In genomic region chr6:147506704-147507114, GRCh38 we compare ENCODE assay signal across 8 cellular contexts. TPM values are rescaled to one million over a fixed set of nuclear protein-coding genes. Genes with fewer than 3 reads are reported as not detected.
DNase-seq lines count a peak whose midpoint lies in the region; ATAC-seq and TF ChIP-seq lines count a peak whose summit lies in the region.

No MANE protein-coding gene starts in this region.

- H3K27me3 ChIP-seq in HL-60 (ENCODE audit: insufficient read depth, poor library complexity, severe bottlenecking) (peaks cover 64% of the 10 kb centered on the region), iPS-20b (ENCODE audit: insufficient read depth, low read length) (peaks cover 100% of the 10 kb centered on the region)

- H3K27ac Mint-ChIP-seq in MCF 10A (ENCODE audit: low read depth, unreplicated experiment), result no peak overlapping the region
- H3K27ac Mint-ChIP-seq in stimulated activated memory B cell treated with anti-CD40 and anti-IgM and Interleukin-4, amounts not matched to agents 10 μg/mL and 1 μg/mL and 100 μg/mL, for 72 hours, result no peak overlapping the region

- no peaks in the 10 kb centered on the region for H3K36me3 Mint-ChIP-seq in MCF 10A (ENCODE audit: insufficient read depth, unreplicated experiment)
- H3K36me3 Mint-ChIP-seq in stimulated activated memory B cell treated with anti-CD40 and anti-IgM and Interleukin-4, amounts not matched to agents 10 μg/mL and 1 μg/mL and 100 μg/mL, for 72 hours, result no peaks in the 10 kb centered on the region

- H3K9me3 Mint-ChIP-seq in MCF 10A (ENCODE audit: unreplicated experiment), result no peaks in the 10 kb centered on the region
- no peaks in the 10 kb centered on the region for H3K9me3 Mint-ChIP-seq in stimulated activated memory B cell treated with anti-CD40 and anti-IgM and Interleukin-4, amounts not matched to agents 10 μg/mL and 1 μg/mL and 100 μg/mL, for 72 hours

- in situ Hi-C loops in ACHN (cut with HindIII; ENCODE audit: low pct_ligation_motif_present, low pct_unique_long_range_greater_than_20kb, low sequenced_read_pairs), result no loop called here

- CTCF ChIA-PET in MCF 10A (lab: Yijun Ruan, JAX), result interaction anchor here (0.6 to 6.6 kb wide), 61 partner anchors 10 to 957 kb away, joined by 3 to 121 read pairs (median 4); no protein-coding TSS in a partner anchor

- no peaks in the 10 kb centered on the region for H3K36me3 ChIP-seq in iPS-20b (ENCODE audit: insufficient read depth, low read depth, low read length)

- H3K4me3 ChIP-seq in HL-60 (replicated peaks; ENCODE audit: insufficient read depth, low read length) (no peak overlapping the region; the same call in 1 of the 2 replicates), iPS-20b (ENCODE audit: low read length) (peak overlapping the region; percentile 74), skin epidermis (peak overlapping the region in 6 of 7 experiments; percentile 41 to 59 (median 52))

- no peaks in the 10 kb centered on the region for H3K27me3 Mint-ChIP-seq in MCF 10A (ENCODE audit: insufficient read depth, unreplicated experiment)
- H3K27me3 Mint-ChIP-seq in stimulated activated memory B cell treated with anti-CD40 and anti-IgM and Interleukin-4, amounts not matched to agents 10 μg/mL and 1 μg/mL and 100 μg/mL, for 72 hours, result peaks cover 76% of the 10 kb centered on the region

- H3K27ac ChIP-seq in HL-60 (replicated peaks), result no peak overlapping the region
- no peak overlapping the region for H3K27ac ChIP-seq in iPS-20b (ENCODE audit: low read length)
- no peak overlapping the region for H3K27ac ChIP-seq in skin epidermis

- H3K9ac ChIP-seq in iPS-20b (ENCODE audit: low read depth, low read length), result no peak overlapping the region

- peaks cover 24% of the 10 kb centered on the region for H3K4me1 Mint-ChIP-seq in MCF 10A (ENCODE audit: insufficient read depth, unreplicated experiment)
- H3K4me1 Mint-ChIP-seq in stimulated activated memory B cell treated with anti-CD40 and anti-IgM and Interleukin-4, amounts not matched to agents 10 μg/mL and 1 μg/mL and 100 μg/mL, for 72 hours, result peaks cover 36% of the 10 kb centered on the region

- intact Hi-C loops in MCF 10A (cut with micrococcal nuclease), result loop anchor here (1.0 to 10.0 kb wide), 7 partner anchors 112 to 745 kb away; no protein-coding TSS in a partner anchor

- H3K4me3 Mint-ChIP-seq in MCF 10A (ENCODE audit: unreplicated experiment), result peak overlapping the region; percentile 86
- no peak overlapping the region for H3K4me3 Mint-ChIP-seq in stimulated activated memory B cell treated with anti-CD40 and anti-IgM and Interleukin-4, amounts not matched to agents 10 μg/mL and 1 μg/mL and 100 μg/mL, for 72 hours

- BruUV-seq in MCF 10A (replicated peaks; lab: Mats Ljungman, UMichigan), result no TSS peak

- H3K9me3 ChIP-seq in iPS-20b (ENCODE audit: insufficient read depth, low read depth, low read length), result no peaks in the 10 kb centered on the region

- POLR2A ChIA-PET in MCF 10A (lab: Yijun Ruan, JAX), result interaction anchor here (0.7 to 2.5 kb wide), 6 partner anchors 464 to 813 kb away, joined by 3 to 6 read pairs (median 3); no protein-coding TSS in a partner anchor

- peak; percentile 43 for ATAC-seq in GM18502 (IDR thresholded peaks at IDR 0.05; ENCODE audit: poor library complexity, unreplicated experiment)
- ATAC-seq in stimulated activated memory B cell treated with anti-CD40 and anti-IgM and Interleukin-4, amounts not matched to agents 10 μg/mL and 1 μg/mL and 100 μg/mL, for 72 hours, result no peak

- TF ChIP-seq CTCF in HL-60 (IDR thresholded peaks at IDR 0.05; ENCODE audit: insufficient read depth, low read length) (peak; percentile 47), MCF 10A (IDR thresholded peaks at IDR 0.05; ENCODE audit: unreplicated experiment) (peak; percentile 95)

- H3K4me1 ChIP-seq in iPS-20b (ENCODE audit: insufficient read depth, low read length), result peaks cover 8% of the 10 kb centered on the region; the same call in 1 of the 2 replicates

- DNase-seq in ACHN (peak; percentile 50), HL-60 (ENCODE audit: low read depth in 1 of 2, low spot score in 1 of 2) (peak in 1 of 2 experiments; percentile 39), RPMI8226 (peak; percentile 66), MCF 10A (ENCODE audit: unreplicated experiment) (peak; percentile 76)

RNA-seq across cellular contexts. Expression of gene SAMD5, which starts 1.8 kb away (rescaled TPM):
- 2.3 and 2.6 TPM in 2 replicates for total RNA-seq in MCF 10A (2022)
